In the genomic region with DNA sequence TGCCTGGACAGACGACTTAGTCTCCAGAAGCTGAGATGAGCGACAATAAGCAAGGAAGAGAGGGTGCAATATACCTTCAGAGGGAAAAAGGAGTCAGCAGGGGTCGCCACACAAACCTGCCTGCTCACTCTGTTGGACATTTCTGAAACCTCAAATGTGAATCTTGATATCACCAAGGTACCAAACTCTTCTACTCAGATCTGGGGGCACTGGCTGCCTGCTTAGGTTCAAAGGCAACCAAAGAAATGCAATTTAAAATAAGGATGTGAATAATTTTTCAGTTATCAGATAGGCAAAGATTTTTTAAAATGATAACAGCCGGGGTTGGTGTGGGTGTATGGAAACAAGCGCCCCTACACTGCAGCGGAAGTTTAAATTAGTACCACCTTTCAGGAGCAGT, we compare ENCODE assay signal across 12 cellular contexts.
DNase-seq lines count a peak whose midpoint lies in the region; ATAC-seq and TF ChIP-seq lines count a peak whose summit lies in the region.
"Had no signal": no experiment of that assay in that cellular context is flagged by ENCODE, and none has a peak within 500 bp of the region (broad histone marks: within the 10 kb centered on the region; RNA-seq: fewer than 3 reads in every experiment).

No MANE protein-coding gene starts in this region.

- peak overlapping the region; percentile 82 for H3K27ac Mint-ChIP-seq in activated naive CD8-positive, alpha-beta T cell treated with anti-CD3 and anti-CD28 coated beads for 36 hours

- intact Hi-C loops in PC-3 (cut with micrococcal nuclease): no loop called here

- ATAC-seq in PC-3 (no peak), GM21367 (IDR thresholded peaks at IDR 0.05; ENCODE audit: unreplicated experiment) (no peak)
- ATAC-seq: body of pancreas had no signal

- H3K4me1 ChIP-seq in PC-3 (ENCODE audit: insufficient read depth, low read length): peaks cover 20% of the 10 kb centered on the region; the same call in 1 of the 2 replicates
- peaks cover 41% of the 10 kb centered on the region for H3K4me1 ChIP-seq in thymus (ENCODE audit: control insufficient read depth, insufficient read depth, low read length)
- H3K4me1 ChIP-seq: tibial artery had no signal

- no peaks in the 10 kb centered on the region for H3F3A ChIP-seq in PC-3 (ENCODE audit: low read length, unreplicated experiment)

- peak overlapping the region; percentile 44 for H3K4me3 Mint-ChIP-seq in activated naive CD8-positive, alpha-beta T cell treated with anti-CD3 and anti-CD28 coated beads for 36 hours
- H3K4me3 Mint-ChIP-seq: neural crest cell had no signal

- H3K27me3 ChIP-seq in PC-3 (ENCODE audit: low read length): no peaks in the 10 kb centered on the region
- no peaks in the 10 kb centered on the region for H3K27me3 ChIP-seq in thymus (ENCODE audit: control insufficient read depth, insufficient read depth)
- H3K27me3 ChIP-seq: body of pancreas, tibial artery had no signal

- H4K20me1 ChIP-seq in PC-3 (ENCODE audit: low read length): no peaks in the 10 kb centered on the region

- H3K36me3 ChIP-seq in PC-3 (ENCODE audit: low read depth, low read length) (no peaks in the 10 kb centered on the region), thymus (ENCODE audit: control insufficient read depth, insufficient read depth) (no peaks in the 10 kb centered on the region)
- H3K36me3 ChIP-seq: tibial artery had no signal

- no peak overlapping the region for H3K4me3 ChIP-seq in PC-3 (ENCODE audit: low read length)
- no peak overlapping the region for H3K4me3 ChIP-seq in thymus (ENCODE audit: low read length)
- H3K4me3 ChIP-seq: body of pancreas, tibial artery had no signal

- BruUV-seq in PC-3 (replicated peaks; lab: Mats Ljungman, UMichigan): no TSS peak

- CTCF ChIA-PET in PC-3 (lab: Charles Lee): no interaction called here

- WGBS in thymus: 51% methylated on average over 6 of the region's 6 CpGs

- H3K4me2 ChIP-seq in PC-3 (ENCODE audit: low read length): no peak overlapping the region

- TF ChIP-seq CTCF in PC-3 (conservative IDR thresholded peaks at IDR 0.05; ENCODE audit: low read depth, low read length): peak; percentile 45; the same call in 1 of the 2 replicates

- no peaks in the 10 kb centered on the region for H3K9me2 ChIP-seq in PC-3 (replicated peaks; ENCODE audit: low read length)

- peaks cover 67% of the 10 kb centered on the region for H3K4me1 Mint-ChIP-seq in activated naive CD8-positive, alpha-beta T cell treated with anti-CD3 and anti-CD28 coated beads for 36 hours
- H3K4me1 Mint-ChIP-seq: neural crest cell had no signal

- H3K9me3 ChIP-seq in PC-3 (ENCODE audit: low read length) (no peaks in the 10 kb centered on the region), thymus (ENCODE audit: control insufficient read depth) (no peaks in the 10 kb centered on the region)
- H3K9me3 ChIP-seq: body of pancreas, tibial artery had no signal

- peaks cover 4% of the 10 kb centered on the region for H3K36me3 Mint-ChIP-seq in activated naive CD8-positive, alpha-beta T cell treated with anti-CD3 and anti-CD28 coated beads for 36 hours

- DNase-seq in stimulated activated CD4-positive, alpha-beta T cell treated with anti-CD3 and anti-CD28 coated beads, Interleukin-2, amount 100 ng/mL, for 4 hours (ENCODE audit: low read depth): peak; percentile 46
- no peak for DNase-seq in stimulated activated CD4-positive, alpha-beta T cell treated with anti-CD3 and anti-CD28 coated beads, Interleukin-2, amount 100 ng/mL, for 48 hours
- DNase-seq in PC-3 (no peak), NCI-H345 (lab: John Stamatoyannopoulos, UW) (no peak), hepatic stellate cell (ENCODE audit: low spot score) (no peak)
- no peak for DNase-seq in activated naive CD8-positive, alpha-beta T cell treated with anti-CD3 and anti-CD28 coated beads for 36 hours
- DNase-seq: body of pancreas, kidney glomerular epithelial cell, tibial artery had no signal

- no peak overlapping the region for H2AFZ ChIP-seq in PC-3 (ENCODE audit: low read length)

- H3K9me3 Mint-ChIP-seq in activated naive CD8-positive, alpha-beta T cell treated with anti-CD3 and anti-CD28 coated beads for 36 hours: peaks cover 3% of the 10 kb centered on the region
- H3K9me3 Mint-ChIP-seq: neural crest cell had no signal

- H3K79me2 ChIP-seq in PC-3 (ENCODE audit: low read length): no peaks in the 10 kb centered on the region

- POLR2A ChIA-PET in PC-3 (lab: Charles Lee; ENCODE audit: unreplicated experiment): no interaction called here

- H3K27ac ChIP-seq in PC-3 (ENCODE audit: low read length) (no peak overlapping the region), thymus (ENCODE audit: low read depth) (peak overlapping the region; percentile 64)
- H3K27ac ChIP-seq: body of pancreas, tibial artery had no signal

- no peak overlapping the region for H3K9ac ChIP-seq in PC-3 (ENCODE audit: low read length)

- no peaks in the 10 kb centered on the region for H3K27me3 Mint-ChIP-seq in activated naive CD8-positive, alpha-beta T cell treated with anti-CD3 and anti-CD28 coated beads for 36 hours
